In genomic region chr6:137216875-137217553, GRCh38 we compare ENCODE assay signal across 9 cellular contexts. TPM values are rescaled to one million over a fixed set of nuclear protein-coding genes. Genes with fewer than 3 reads are reported as not detected.
A peak's percentile ranks its signal among the peaks of the same experiment; 100 is the strongest.
DNase-seq lines count a peak whose midpoint lies in the region; ATAC-seq and TF ChIP-seq lines count a peak whose summit lies in the region.
"Had no signal": no experiment of that assay in that cellular context is flagged by ENCODE, and none has a peak within 500 bp of the region (broad histone marks: within the 10 kb centered on the region; RNA-seq: fewer than 3 reads in every experiment).

No MANE protein-coding gene starts in this region.

- H3K27ac Mint-ChIP-seq in IgD-negative memory B cell, result peak overlapping the region in 2 of 3 donors; percentile 62 to 65
- H3K27ac Mint-ChIP-seq in activated CD8-positive, alpha-beta T cell treated with anti-CD3 and anti-CD28 coated beads for 36 hours, result peak overlapping the region; percentile 17
- peak overlapping the region; percentile 100 for H3K27ac Mint-ChIP-seq in stimulated activated memory B cell treated with anti-CD40 and anti-IgM and Interleukin-4, amounts not matched to agents 10 μg/mL and 1 μg/mL and 100 μg/mL, for 72 hours

- peaks cover 17% of the 10 kb centered on the region for H3K4me1 ChIP-seq in right cardiac atrium (ENCODE audit: control insufficient read depth, insufficient read depth, low read length)

- intact Hi-C loops in activated CD8-positive, alpha-beta T cell treated with anti-CD3 and anti-CD28 coated beads for 36 hours (cut with micrococcal nuclease), result no loop called here
- intact Hi-C loops in right cardiac atrium (cut with DNase I), result loop anchor here in 1 of 4 donors (10.0 kb wide), 2 partner anchors 48 to 122 kb away; no protein-coding TSS in a partner anchor
- intact Hi-C loops in head of caudate nucleus (cut with DNase I), result no loop called here

- H3K4me1 Mint-ChIP-seq in IgD-negative memory B cell, result peaks cover 51 to 57% (median 54%) of the 10 kb centered on the region in 3 donors
- H3K4me1 Mint-ChIP-seq in activated CD8-positive, alpha-beta T cell treated with anti-CD3 and anti-CD28 coated beads for 36 hours (ENCODE audit: low read depth), result peaks cover 45% of the 10 kb centered on the region
- H3K4me1 Mint-ChIP-seq in stimulated activated memory B cell treated with anti-CD40 and anti-IgM and Interleukin-4, amounts not matched to agents 10 μg/mL and 1 μg/mL and 100 μg/mL, for 72 hours, result peaks cover 74% of the 10 kb centered on the region

- H3K9me3 Mint-ChIP-seq in IgD-negative memory B cell, result no peaks in the 10 kb centered on the region
- no peaks in the 10 kb centered on the region for H3K9me3 Mint-ChIP-seq in activated CD8-positive, alpha-beta T cell treated with anti-CD3 and anti-CD28 coated beads for 36 hours
- no peaks in the 10 kb centered on the region for H3K9me3 Mint-ChIP-seq in stimulated activated memory B cell treated with anti-CD40 and anti-IgM and Interleukin-4, amounts not matched to agents 10 μg/mL and 1 μg/mL and 100 μg/mL, for 72 hours

- no peaks in the 10 kb centered on the region for H3K27me3 Mint-ChIP-seq in IgD-negative memory B cell
- no peaks in the 10 kb centered on the region for H3K27me3 Mint-ChIP-seq in activated CD8-positive, alpha-beta T cell treated with anti-CD3 and anti-CD28 coated beads for 36 hours
- no peaks in the 10 kb centered on the region for H3K27me3 Mint-ChIP-seq in stimulated activated memory B cell treated with anti-CD40 and anti-IgM and Interleukin-4, amounts not matched to agents 10 μg/mL and 1 μg/mL and 100 μg/mL, for 72 hours

- WGBS in right cardiac atrium, result 24% methylated on average over 12 of the region's 12 CpGs

- no peak for DNase-seq in activated CD8-positive, alpha-beta T cell treated with anti-CD3 and anti-CD28 coated beads for 36 hours
- DNase-seq in right cardiac atrium, result peak in 1 of 3 donors; percentile 53
- DNase-seq in NCI-H2227 (lab: John Stamatoyannopoulos, UW; ENCODE audit: unreplicated experiment), result no peak
- no peak for DNase-seq in head of caudate nucleus

- peaks cover 7% of the 10 kb centered on the region for H3K36me3 Mint-ChIP-seq in IgD-negative memory B cell
- H3K36me3 Mint-ChIP-seq in activated CD8-positive, alpha-beta T cell treated with anti-CD3 and anti-CD28 coated beads for 36 hours (ENCODE audit: low read depth), result peaks cover 8% of the 10 kb centered on the region
- peaks cover 21% of the 10 kb centered on the region for H3K36me3 Mint-ChIP-seq in stimulated activated memory B cell treated with anti-CD40 and anti-IgM and Interleukin-4, amounts not matched to agents 10 μg/mL and 1 μg/mL and 100 μg/mL, for 72 hours

- H3K4me3 ChIP-seq in right cardiac atrium (ENCODE audit: low read length), result peak overlapping the region; percentile 83

- TF ChIP-seq CTCF in activated CD8-positive, alpha-beta T cell treated with anti-CD3 and anti-CD28 coated beads for 36 hours (IDR thresholded peaks at IDR 0.05), result no peak

- no peaks in the 10 kb centered on the region for H3K27me3 ChIP-seq in right cardiac atrium (ENCODE audit: control insufficient read depth, insufficient read depth)

- peak overlapping the region; percentile 86 for H3K27ac ChIP-seq in right cardiac atrium (ENCODE audit: low read length)

- no peaks in the 10 kb centered on the region for H3K9me3 ChIP-seq in right cardiac atrium (ENCODE audit: control insufficient read depth, low read length)

- peak overlapping the region; percentile 89 to 100 (median 100) for H3K4me3 Mint-ChIP-seq in IgD-negative memory B cell
- peak overlapping the region; percentile 90 for H3K4me3 Mint-ChIP-seq in activated CD8-positive, alpha-beta T cell treated with anti-CD3 and anti-CD28 coated beads for 36 hours
- peak overlapping the region; percentile 99 for H3K4me3 Mint-ChIP-seq in stimulated activated memory B cell treated with anti-CD40 and anti-IgM and Interleukin-4, amounts not matched to agents 10 μg/mL and 1 μg/mL and 100 μg/mL, for 72 hours

- CTCF ChIA-PET in activated CD8-positive, alpha-beta T cell treated with anti-CD3 and anti-CD28 coated beads for 36 hours (lab: Charles Lee), result no interaction called here

- no peak for ATAC-seq in activated CD8-positive, alpha-beta T cell treated with anti-CD3 and anti-CD28 coated beads for 36 hours
- no peak for ATAC-seq in right cardiac atrium
- no peak for ATAC-seq in stimulated activated memory B cell treated with anti-CD40 and anti-IgM and Interleukin-4, amounts not matched to agents 10 μg/mL and 1 μg/mL and 100 μg/mL, for 72 hours
- no peak for ATAC-seq in GM21423 (IDR thresholded peaks at IDR 0.05; ENCODE audit: unreplicated experiment)
- ATAC-seq in HG02642 (IDR thresholded peaks at IDR 0.05; ENCODE audit: poor library complexity, unreplicated experiment), result no peak

- POLR2A ChIA-PET in activated CD8-positive, alpha-beta T cell treated with anti-CD3 and anti-CD28 coated beads for 36 hours (lab: Charles Lee), result interaction anchor here (1.1 to 1.5 kb wide), 3 partner anchors 11 to 30 kb away, joined by 3 to 5 read pairs (median 4); no protein-coding TSS in a partner anchor

RNA-seq across cellular contexts. Expression of gene IFNGR1, which starts 2.2 kb away (rescaled TPM):
- polyA plus RNA-seq in IgD-negative memory B cell (38.1 TPM), right cardiac atrium (125 TPM)
- total RNA-seq in activated CD8-positive, alpha-beta T cell treated with anti-CD3 and anti-CD28 coated beads for 36 hours, result 10 to 100 TPM; 25.6 to 26.8 TPM
- 100 to 1,000 TPM; 115 to 157 (median 141) TPM for total RNA-seq in right cardiac atrium

RNA-seq across cellular contexts. Expression of gene IL22RA2, which starts 43.6 kb away (rescaled TPM):
- polyA plus RNA-seq in IgD-negative memory B cell, result not detected
- not detected for total RNA-seq in activated CD8-positive, alpha-beta T cell treated with anti-CD3 and anti-CD28 coated beads for 36 hours
- total RNA-seq in right cardiac atrium, result under 1 TPM in 3 of 4 donors, not detected in 1; 0.09 to 0.14 (median 0.11) TPM
- 0.05 TPM for polyA plus RNA-seq in right cardiac atrium
- total RNA-seq: endothelial cell of umbilical vein had no signal
- polyA plus RNA-seq: endothelial cell of umbilical vein had no signal

Comparison
In these comparisons a context has a peak if more than half of its experiments do, and no peak if none do; other contexts are left out.
1. H3K27ac Mint-ChIP-seq: peak in every context shown above with its lines; median percentile 100 in stimulated activated memory B cell treated with anti-CD40 and anti-IgM and Interleukin-4, amounts not matched to agents 10 μg/mL and 1 μg/mL and 100 μg/mL, for 72 hours; 64 in IgD-negative memory B cell; 17 in activated CD8-positive, alpha-beta T cell treated with anti-CD3 and anti-CD28 coated beads for 36 hours.
2. RNA of gene IFNGR1, which starts 2.2 kb away (total RNA-seq): 115 to 157 TPM in right cardiac atrium; 25.6 to 26.8 TPM in activated CD8-positive, alpha-beta T cell treated with anti-CD3 and anti-CD28 coated beads for 36 hours; every median in the first group is over 4 times any median in the second.
3. Peak in every context shown above with its lines, with median percentiles within 50 percentile points of each other: H3K4me3 Mint-ChIP-seq.